In genomic region chr2:107259411-107260195, GRCh38 we compare ENCODE assay signal across 19 cellular contexts.
"Had no signal": no experiment of that assay in that cellular context is flagged by ENCODE, and none has a peak within 500 bp of the region (broad histone marks: within the 10 kb centered on the region; RNA-seq: fewer than 3 reads in every experiment).

No MANE protein-coding gene starts in this region.

- DNase-seq: cortex of kidney; effector memory CD4-positive, alpha-beta T cell; heart left ventricle; hippocampal formation; left colon; mesendoderm; natural killer cell; occipital lobe; pancreas; right cardiac atrium; stimulated activated CD4-positive, alpha-beta T cell treated with anti-CD3 and anti-CD28 coated beads, Interleukin-4, amount 100 ng/mL, for 1 hour; stimulated activated CD8-positive, alpha-beta memory T cell treated with anti-CD3 and anti-CD28 coated beads, Interleukin-4, amount 100 ng/mL, for 48 hours; stimulated activated naive CD8-positive, alpha-beta T cell treated with anti-CD3 and anti-CD28 coated beads, Interleukin-15, Interleukin-2, amounts not matched to agents 100 U/mL and 50 U/mL, for 24 hours; thyroid gland had no signal

- H3K36me3 ChIP-seq: heart left ventricle, pancreas, suprapubic skin, thyroid gland had no signal

- H3K27me3 Mint-ChIP-seq: progenitor cell of endocrine pancreas, type B pancreatic cell had no signal

- H3K36me3 Mint-ChIP-seq: natural killer cell; stimulated activated effector memory CD8-positive, alpha-beta T cell treated with anti-CD3 and anti-CD28 coated beads, Interleukin-12 subunit alpha, Interleukin-12 subunit beta, amount 100 ng/mL, for 72 hours; type B pancreatic cell had no signal

- H3K4me3 ChIP-seq: heart left ventricle, pancreas, suprapubic skin, thyroid gland had no signal

- H3K27ac Mint-ChIP-seq: natural killer cell; progenitor cell of endocrine pancreas; stimulated activated effector memory CD8-positive, alpha-beta T cell treated with anti-CD3 and anti-CD28 coated beads, Interleukin-12 subunit alpha, Interleukin-12 subunit beta, amount 100 ng/mL, for 72 hours; type B pancreatic cell had no signal

- ATAC-seq: esophagus mucosa; heart left ventricle; left colon; natural killer cell; pancreas; right cardiac atrium; stimulated activated effector memory CD8-positive, alpha-beta T cell treated with anti-CD3 and anti-CD28 coated beads, Interleukin-12 subunit alpha, Interleukin-12 subunit beta, amount 100 ng/mL, for 72 hours; stimulated activated naive CD8-positive, alpha-beta T cell treated with anti-CD3 and anti-CD28 coated beads, Interleukin-15, Interleukin-2, amounts not matched to agents 100 U/mL and 50 U/mL, for 24 hours had no signal

- H3K4me1 Mint-ChIP-seq: natural killer cell; stimulated activated effector memory CD8-positive, alpha-beta T cell treated with anti-CD3 and anti-CD28 coated beads, Interleukin-12 subunit alpha, Interleukin-12 subunit beta, amount 100 ng/mL, for 72 hours had no signal

- H3K4me1 ChIP-seq: heart left ventricle, pancreas, suprapubic skin, thyroid gland had no signal

- H3K27ac ChIP-seq: heart left ventricle, pancreas, suprapubic skin, thyroid gland had no signal

- H3K27me3 ChIP-seq: heart left ventricle, pancreas, suprapubic skin, thyroid gland had no signal

- H3K4me3 Mint-ChIP-seq: natural killer cell; stimulated activated effector memory CD8-positive, alpha-beta T cell treated with anti-CD3 and anti-CD28 coated beads, Interleukin-12 subunit alpha, Interleukin-12 subunit beta, amount 100 ng/mL, for 72 hours; type B pancreatic cell had no signal

- H3K9me3 ChIP-seq: heart left ventricle, pancreas, suprapubic skin, thyroid gland had no signal
